In the genomic region with DNA sequence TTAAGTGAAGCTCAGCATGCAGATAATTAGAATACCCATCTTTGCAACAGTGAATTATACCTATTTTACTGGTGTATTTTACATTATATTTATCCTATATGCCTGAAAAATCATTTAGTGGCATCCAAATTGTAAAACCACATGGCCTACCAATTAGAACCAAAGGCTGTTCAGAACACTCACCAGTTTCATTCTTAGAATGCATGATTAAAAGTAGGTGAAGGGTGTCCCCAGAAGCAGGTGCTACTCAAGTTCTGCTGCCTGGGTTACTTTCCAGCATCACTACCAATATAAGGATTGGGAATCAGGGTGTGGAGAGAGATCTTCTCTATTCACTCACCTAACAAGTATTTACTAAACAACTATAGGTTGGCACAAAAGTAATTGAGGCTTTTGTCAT, we compare ENCODE assay signal across 19 cellular contexts.
DNase-seq lines count a peak whose midpoint lies in the region; ATAC-seq, FAIRE-seq and TF ChIP-seq lines count a peak whose summit lies in the region.
"Had no signal": no experiment of that assay in that cellular context is flagged by ENCODE, and none has a peak within 500 bp of the region (broad histone marks: within the 10 kb centered on the region; RNA-seq: fewer than 3 reads in every experiment).

No MANE protein-coding gene starts in this region.

- no peak overlapping the region for H3K9ac ChIP-seq in GM12878 (ENCODE audit: control insufficient read depth, insufficient read depth, low read length)

- peaks cover 31% of the 10 kb centered on the region for H3K4me1 Mint-ChIP-seq in activated CD4-positive, alpha-beta T cell treated with anti-CD3 and anti-CD28 coated beads for 36 hours

- H2AFZ ChIP-seq in GM12878 (ENCODE audit: control insufficient read depth, low read depth, low read length): no peak overlapping the region

- H3K27ac Mint-ChIP-seq in activated CD4-positive, alpha-beta T cell treated with anti-CD3 and anti-CD28 coated beads for 36 hours: no peak overlapping the region
- H3K27ac Mint-ChIP-seq: CD4-positive, alpha-beta T cell had no signal

- H3K4me3 Mint-ChIP-seq in activated CD4-positive, alpha-beta T cell treated with anti-CD3 and anti-CD28 coated beads for 36 hours: no peak overlapping the region
- H3K4me3 Mint-ChIP-seq: CD4-positive, alpha-beta T cell had no signal

- H4K20me1 ChIP-seq in GM12878 (ENCODE audit: control insufficient read depth, insufficient read depth): no peaks in the 10 kb centered on the region

- CTCF ChIA-PET in activated CD4-positive, alpha-beta T cell treated with anti-CD3 and anti-CD28 coated beads for 36 hours (lab: Charles Lee): interaction anchor here (0.7 to 4.1 kb wide), 3 partner anchors 14 to 173 kb away, joined by 3 to 21 read pairs (median 16); no protein-coding TSS in a partner anchor
- CTCF ChIA-PET in GM12878 (lab: Yijun Ruan, JAX): interaction anchor here (0.7 to 3.5 kb wide), 8 partner anchors 8 to 425 kb away, joined by 3 to 17 read pairs (median 6); no protein-coding TSS in a partner anchor

- no peak overlapping the region for H3K27ac ChIP-seq in GM12878 (ENCODE audit: control insufficient read depth, insufficient read depth)
- H3K27ac ChIP-seq: 22Rv1, A549, C4-2B had no signal

- no peak for TF ChIP-seq RAD21 in GM12878 (IDR thresholded peaks at IDR 0.05; ENCODE audit: insufficient read depth, low read depth, low read length)

- H3K9me3 ChIP-seq in GM12878 (replicated peaks; ENCODE audit: control insufficient read depth, insufficient read depth, low read length): no peaks in the 10 kb centered on the region
- H3K9me3 ChIP-seq: A549, Caco-2 had no signal

- in situ Hi-C loops in GM12878 (cut with MboI): no loop called here

- peaks cover 0 to 2% of the 10 kb centered on the region in 2 experiments; a peak in 1 of 4 replicates for H3K36me3 ChIP-seq in GM12878 (ENCODE audit: control insufficient read depth in 2 of 2, insufficient read depth in 2 of 2, low read length in 1 of 2)

- no peaks in the 10 kb centered on the region for H3K27me3 ChIP-seq in GM12878 (replicated peaks in 1 of 2; ENCODE audit: control insufficient read depth in 2 of 2, insufficient read depth in 2 of 2, low read length in 1 of 2)

- peak; percentile 59 for FAIRE-seq in GM19239 (lab: Jason Lieb, UNC)
- FAIRE-seq in GM12878 (lab: Jason Lieb, UNC): no peak
- FAIRE-seq: A549, D721Med, GM18507 had no signal

- DNase-seq in activated CD4-positive, alpha-beta T cell treated with anti-CD3 and anti-CD28 coated beads for 36 hours: no peak
- DNase-seq in activated CD4-positive, alpha-beta T cell treated with anti-CD3 and anti-CD28 coated beads for 1 hour: no peak
- DNase-seq in DMS79 (lab: John Stamatoyannopoulos, UW) (peak; percentile 15), GM19239 (ENCODE audit: insufficient read length, low spot score) (no peak), GM12878 (ENCODE audit: low read depth, low spot score) (no peak), NCI-H146 treated with DMSO at 0.1 percent for 48 hours (lab: John Stamatoyannopoulos, UW; ENCODE audit: unreplicated experiment) (no peak), NCI-H2227 treated with DMSO at 0.1 percent for 48 hours (lab: John Stamatoyannopoulos, UW) (no peak)
- DNase-seq: AML-193; Caco-2; CD4-positive, alpha-beta T cell; GF-D8; GOT3; H7 had no signal

- no peaks in the 10 kb centered on the region for H3K27me3 Mint-ChIP-seq in activated CD4-positive, alpha-beta T cell treated with anti-CD3 and anti-CD28 coated beads for 36 hours
- H3K27me3 Mint-ChIP-seq: CD4-positive, alpha-beta T cell had no signal

- POLR2A ChIA-PET in activated CD4-positive, alpha-beta T cell treated with anti-CD3 and anti-CD28 coated beads for 36 hours (lab: Charles Lee): no interaction called here
- POLR2A ChIA-PET in GM12878 (lab: Charles Lee): interaction anchor here (0.8 to 1.1 kb wide), 4 partner anchors 9 to 164 kb away, joined by 3 read pairs; no protein-coding TSS in a partner anchor

- no peaks in the 10 kb centered on the region for H3K36me3 Mint-ChIP-seq in activated CD4-positive, alpha-beta T cell treated with anti-CD3 and anti-CD28 coated beads for 36 hours (ENCODE audit: low read depth)

- H3K79me2 ChIP-seq in GM12878 (ENCODE audit: control insufficient read depth, insufficient read depth, low read length): peaks cover 8% of the 10 kb centered on the region

- no TSS peak for BruUV-seq in GM12878 (replicated peaks; lab: Mats Ljungman, UMichigan)

- H3K4me2 ChIP-seq in GM12878 (ENCODE audit: control insufficient read depth, insufficient read depth): no peak overlapping the region
- H3K4me2 ChIP-seq: A549 had no signal

- no peak for TF ChIP-seq CTCF in GM12878 (IDR thresholded peaks at IDR 0.05 in 2 of 3, conservative IDR thresholded peaks at IDR 0.05 in 1 of 3; ENCODE audit: control insufficient read depth in 2 of 3, extremely low read depth in 1 of 3, insufficient read depth in 1 of 3, low read depth in 3 of 3, low read length in 3 of 3)

- TF ChIP-seq POLR2A in GM12878 (IDR thresholded peaks at IDR 0.05; ENCODE audit: low read depth, low read length): no peak

- no peak for TF ChIP-seq EP300 in GM12878 (IDR thresholded peaks at IDR 0.05; ENCODE audit: borderline replicate concordance in 1 of 2, control insufficient read depth in 1 of 2, low read depth in 2 of 2, low read length in 2 of 2)

- intact Hi-C loops in activated CD4-positive, alpha-beta T cell treated with anti-CD3 and anti-CD28 coated beads for 36 hours (cut with DNase I, micrococcal nuclease): no loop called here
- intact Hi-C loops in GM12878 (cut with micrococcal nuclease; ENCODE audit: unreplicated experiment): no loop called here

- SMC1A ChIA-PET in GM12878 (lab: Charles Lee; ENCODE audit: uncharacterized antibody, unreplicated experiment): interaction anchor here (0.6 to 4.2 kb wide), 3 partner anchors 25 to 39 kb away, joined by 3 to 25 read pairs (median 3); no protein-coding TSS in a partner anchor

- no peaks in the 10 kb centered on the region for H3K9me3 Mint-ChIP-seq in activated CD4-positive, alpha-beta T cell treated with anti-CD3 and anti-CD28 coated beads for 36 hours (ENCODE audit: low read depth)
- H3K9me3 Mint-ChIP-seq: CD4-positive, alpha-beta T cell had no signal

- peaks cover 15% of the 10 kb centered on the region for H3K4me1 ChIP-seq in GM12878 (ENCODE audit: control insufficient read depth, insufficient read depth, low read length)

- H3K4me3 ChIP-seq in GM12878: no peak overlapping the region
- H3K4me3 ChIP-seq: A549 had no signal

- RAD21 ChIA-PET in GM12878 (lab: Charles Lee; ENCODE audit: unreplicated experiment): interaction anchor here (1.5 kb wide), 1 partner anchor 39 kb away, joined by 3 read pairs; no protein-coding TSS in a partner anchor

- peak; percentile 71 for ATAC-seq in activated CD4-positive, alpha-beta T cell treated with anti-CD3 and anti-CD28 coated beads for 36 hours
- ATAC-seq in GM12878: peak; percentile 67
- ATAC-seq: A549, HCT116 had no signal

TF ChIP-seq in GM12878, 131 proteins besides CTCF, POLR2A, EP300 and RAD21:
- TF ChIP-seq CHD1 (IDR thresholded peaks at IDR 0.05; ENCODE audit: low read depth, low read length) (no peak), ZNF274 (IDR thresholded peaks at IDR 0.05; ENCODE audit: insufficient read depth, insufficient read length) (no peak), NFIC (IDR thresholded peaks at IDR 0.05; ENCODE audit: low read depth, low read length) (no peak), IKZF2 (IDR thresholded peaks at IDR 0.05) (no peak), IRF5 (IDR thresholded peaks at IDR 0.05; ENCODE audit: borderline replicate concordance) (no peak), TCF12 (IDR thresholded peaks at IDR 0.05; ENCODE audit: low read depth, low read length) (no peak), MYC (IDR thresholded peaks at IDR 0.05; ENCODE audit: insufficient read depth, insufficient read length, insufficient replicate concordance, low read length, severe bottlenecking) (no peak), SREBF1 (IDR thresholded peaks at IDR 0.05; ENCODE audit: low read length) (no peak), RAD51 (IDR thresholded peaks at IDR 0.05) (no peak), DPF2 (IDR thresholded peaks at IDR 0.05) (no peak), CEBPB (IDR thresholded peaks at IDR 0.05; ENCODE audit: borderline replicate concordance in 1 of 2, low read depth in 2 of 2, low read length in 2 of 2) (no peak), NBN (IDR thresholded peaks at IDR 0.05) (no peak), NR2C2 (IDR thresholded peaks at IDR 0.05; ENCODE audit: borderline replicate concordance, control insufficient read depth, insufficient read length, low read depth) (no peak), HDGF (IDR thresholded peaks at IDR 0.05) (no peak), BMI1 (IDR thresholded peaks at IDR 0.05; ENCODE audit: borderline replicate concordance) (no peak), CREM (IDR thresholded peaks at IDR 0.05; ENCODE audit: low read depth) (no peak)
